In the genomic region with DNA sequence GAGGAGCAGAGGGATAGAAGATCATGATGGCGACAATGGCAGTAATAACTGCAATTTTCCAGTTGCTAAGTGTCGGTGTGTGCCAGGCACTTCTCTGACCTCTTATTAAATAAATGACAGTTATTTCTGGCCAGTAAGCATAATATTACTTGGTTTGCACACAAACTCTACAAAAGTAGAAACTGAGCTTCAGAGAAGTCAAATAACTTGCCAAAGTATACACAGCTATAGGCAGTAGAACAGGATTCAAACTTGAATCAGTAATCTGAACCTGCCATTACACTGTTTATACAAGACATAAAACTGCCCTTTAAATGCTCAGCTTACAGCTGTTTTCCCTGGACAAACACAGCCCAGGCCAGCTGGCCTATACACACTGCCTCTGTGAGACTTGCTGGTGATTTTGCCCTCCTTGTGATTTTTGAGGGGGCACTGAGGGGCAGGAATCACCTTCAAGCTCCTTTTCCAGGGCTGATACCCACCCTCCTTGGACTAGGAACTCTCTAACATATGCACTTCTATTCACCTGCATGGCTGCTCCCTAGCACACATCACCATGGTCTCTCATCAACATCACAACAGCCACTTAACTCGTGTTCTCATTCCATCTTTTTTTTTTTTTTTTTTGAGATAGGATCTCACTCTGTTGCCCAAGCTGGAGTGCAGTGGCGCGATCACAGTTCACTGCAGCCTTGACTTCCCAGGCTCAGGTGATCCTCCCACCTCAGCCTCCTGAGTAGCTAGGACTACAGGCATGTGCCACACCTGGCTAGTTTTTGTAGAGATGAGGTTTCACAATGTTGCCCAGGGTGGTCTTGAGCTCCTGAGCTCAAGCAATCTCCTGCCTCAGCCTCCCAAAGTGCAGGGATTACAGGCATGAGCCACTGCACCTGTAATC, we compare ENCODE assay signal across 1 cellular context.
TF ChIP-seq lines count a peak whose summit lies in the region.

No MANE protein-coding gene starts in this region.

TF ChIP-seq in HepG2, 621 proteins besides CTCF, POLR2A, EP300 and RAD21 (continued from another document and continues in another):
- TF ChIP-seq, protein P1, sequence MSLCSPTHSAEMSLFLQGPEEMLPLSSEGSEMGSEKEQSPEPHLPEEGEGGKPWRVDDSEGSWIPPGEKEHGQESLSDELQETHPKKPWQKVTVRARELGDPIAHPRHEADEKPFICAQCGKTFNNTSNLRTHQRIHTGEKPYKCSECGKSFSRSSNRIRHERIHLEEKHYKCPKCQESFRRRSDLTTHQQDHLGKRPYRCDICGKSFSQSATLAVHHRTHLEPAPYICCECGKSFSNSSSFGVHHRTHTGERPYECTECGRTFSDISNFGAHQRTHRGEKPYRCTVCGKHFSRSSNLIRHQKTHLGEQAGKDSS (CRISPR knock-in tag; IDR thresholded peaks at IDR 0.05; ENCODE audit: borderline replicate concordance, low read depth), result no peak
- no peak for TF ChIP-seq ZNF563 (CRISPR knock-in tag; IDR thresholded peaks at IDR 0.05)
- TF ChIP-seq TAF1 (CRISPR knock-in tag; IDR thresholded peaks at IDR 0.05), result no peak
- TF ChIP-seq NFE2 (CRISPR knock-in tag; IDR thresholded peaks at IDR 0.05), result no peak
- no peak for TF ChIP-seq PHB2 (IDR thresholded peaks at IDR 0.05; ENCODE audit: partially characterized antibody)
- no peak for TF ChIP-seq STAT5B (CRISPR knock-in tag; IDR thresholded peaks at IDR 0.05)
- TF ChIP-seq, protein P2, sequence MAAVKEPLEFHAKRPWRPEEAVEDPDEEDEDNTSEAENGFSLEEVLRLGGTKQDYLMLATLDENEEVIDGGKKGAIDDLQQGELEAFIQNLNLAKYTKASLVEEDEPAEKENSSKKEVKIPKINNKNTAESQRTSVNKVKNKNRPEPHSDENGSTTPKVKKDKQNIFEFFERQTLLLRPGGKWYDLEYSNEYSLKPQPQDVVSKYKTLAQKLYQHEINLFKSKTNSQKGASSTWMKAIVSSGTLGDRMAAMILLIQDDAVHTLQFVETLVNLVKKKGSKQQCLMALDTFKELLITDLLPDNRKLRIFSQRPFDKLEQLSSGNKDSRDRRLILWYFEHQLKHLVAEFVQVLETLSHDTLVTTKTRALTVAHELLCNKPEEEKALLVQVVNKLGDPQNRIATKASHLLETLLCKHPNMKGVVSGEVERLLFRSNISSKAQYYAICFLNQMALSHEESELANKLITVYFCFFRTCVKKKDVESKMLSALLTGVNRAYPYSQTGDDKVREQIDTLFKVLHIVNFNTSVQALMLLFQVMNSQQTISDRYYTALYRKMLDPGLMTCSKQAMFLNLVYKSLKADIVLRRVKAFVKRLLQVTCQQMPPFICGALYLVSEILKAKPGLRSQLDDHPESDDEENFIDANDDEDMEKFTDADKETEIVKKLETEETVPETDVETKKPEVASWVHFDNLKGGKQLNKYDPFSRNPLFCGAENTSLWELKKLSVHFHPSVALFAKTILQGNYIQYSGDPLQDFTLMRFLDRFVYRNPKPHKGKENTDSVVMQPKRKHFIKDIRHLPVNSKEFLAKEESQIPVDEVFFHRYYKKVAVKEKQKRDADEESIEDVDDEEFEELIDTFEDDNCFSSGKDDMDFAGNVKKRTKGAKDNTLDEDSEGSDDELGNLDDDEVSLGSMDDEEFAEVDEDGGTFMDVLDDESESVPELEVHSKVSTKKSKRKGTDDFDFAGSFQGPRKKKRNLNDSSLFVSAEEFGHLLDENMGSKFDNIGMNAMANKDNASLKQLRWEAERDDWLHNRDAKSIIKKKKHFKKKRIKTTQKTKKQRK (IDR thresholded peaks at IDR 0.05; ENCODE audit: low read length), result no peak
- TF ChIP-seq ZNF780A (CRISPR knock-in tag; IDR thresholded peaks at IDR 0.05), result no peak
- peak; percentile 39 for TF ChIP-seq TEAD3 (CRISPR knock-in tag; optimal IDR thresholded peaks at IDR 0.05; ENCODE audit: borderline replicate concordance)
- TF ChIP-seq ARNTL (CRISPR knock-in tag; IDR thresholded peaks at IDR 0.05), result no peak
- TF ChIP-seq, protein P3, sequence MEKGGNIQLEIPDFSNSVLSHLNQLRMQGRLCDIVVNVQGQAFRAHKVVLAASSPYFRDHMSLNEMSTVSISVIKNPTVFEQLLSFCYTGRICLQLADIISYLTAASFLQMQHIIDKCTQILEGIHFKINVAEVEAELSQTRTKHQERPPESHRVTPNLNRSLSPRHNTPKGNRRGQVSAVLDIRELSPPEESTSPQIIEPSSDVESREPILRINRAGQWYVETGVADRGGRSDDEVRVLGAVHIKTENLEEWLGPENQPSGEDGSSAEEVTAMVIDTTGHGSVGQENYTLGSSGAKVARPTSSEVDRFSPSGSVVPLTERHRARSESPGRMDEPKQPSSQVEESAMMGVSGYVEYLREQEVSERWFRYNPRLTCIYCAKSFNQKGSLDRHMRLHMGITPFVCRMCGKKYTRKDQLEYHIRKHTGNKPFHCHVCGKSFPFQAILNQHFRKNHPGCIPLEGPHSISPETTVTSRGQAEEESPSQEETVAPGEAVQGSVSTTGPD (CRISPR knock-in tag; IDR thresholded peaks at IDR 0.05), result no peak
- no peak for TF ChIP-seq ZNF224 (CRISPR knock-in tag; IDR thresholded peaks at IDR 0.05)
- peak; percentile 37; the same call in 1 of the 2 replicates for TF ChIP-seq ZNF12 (CRISPR knock-in tag; IDR thresholded peaks at IDR 0.05)
- no peak for TF ChIP-seq ZBTB3 (CRISPR knock-in tag; IDR thresholded peaks at IDR 0.05; ENCODE audit: borderline replicate concordance, low read depth)
- TF ChIP-seq TARDBP (CRISPR knock-in tag; IDR thresholded peaks at IDR 0.05), result peak; percentile 28; the same call in 1 of the 2 replicates
- TF ChIP-seq ZFP82 (CRISPR knock-in tag; IDR thresholded peaks at IDR 0.05; ENCODE audit: borderline replicate concordance), result 0 out of 2 replicates have a peak, but pooled peaks have one; percentile 45
- no peak for TF ChIP-seq ATF7 (IDR thresholded peaks at IDR 0.05)
- TF ChIP-seq ATF7 (CRISPR knock-in tag; IDR thresholded peaks at IDR 0.05), result no peak
- TF ChIP-seq MTA3 (CRISPR knock-in tag; IDR thresholded peaks at IDR 0.05), result no peak
- TF ChIP-seq TFDP2 (CRISPR knock-in tag; IDR thresholded peaks at IDR 0.05), result no peak
- TF ChIP-seq RBFOX2 (IDR thresholded peaks at IDR 0.05; ENCODE audit: low read depth, low read length), result no peak
- TF ChIP-seq SRSF9 (IDR thresholded peaks at IDR 0.05; ENCODE audit: borderline replicate concordance, insufficient read depth, low read depth, low read length, poor library complexity, severe bottlenecking), result no peak
- TF ChIP-seq ZNF367 (CRISPR knock-in tag; IDR thresholded peaks at IDR 0.05; ENCODE audit: borderline replicate concordance), result peak; percentile 99
- TF ChIP-seq ATM (IDR thresholded peaks at IDR 0.05; ENCODE audit: borderline replicate concordance), result no peak
- TF ChIP-seq ZNF17 (CRISPR knock-in tag; IDR thresholded peaks at IDR 0.05), result no peak
- no peak for TF ChIP-seq SETDB1 (CRISPR knock-in tag; IDR thresholded peaks at IDR 0.05; ENCODE audit: borderline replicate concordance)
- no peak for TF ChIP-seq ZNF740 (CRISPR knock-in tag; IDR thresholded peaks at IDR 0.05)
- TF ChIP-seq MIXL1 (CRISPR knock-in tag; IDR thresholded peaks at IDR 0.05), result peak; percentile 66
- TF ChIP-seq MEF2D (CRISPR knock-in tag; IDR thresholded peaks at IDR 0.05), result no peak
- no peak for TF ChIP-seq ZKSCAN5 (CRISPR knock-in tag; IDR thresholded peaks at IDR 0.05)
- no peak for TF ChIP-seq HOXA9 (CRISPR knock-in tag; IDR thresholded peaks at IDR 0.05; ENCODE audit: borderline replicate concordance)
- no peak for TF ChIP-seq EEA1 (CRISPR knock-in tag; IDR thresholded peaks at IDR 0.05; ENCODE audit: borderline replicate concordance)
- TF ChIP-seq CCDC6 (CRISPR knock-in tag; IDR thresholded peaks at IDR 0.05), result no peak
- TF ChIP-seq HNF4A (CRISPR knock-in tag; IDR thresholded peaks at IDR 0.05), result no peak
- no peak for TF ChIP-seq PAF1 (CRISPR knock-in tag; IDR thresholded peaks at IDR 0.05)
- TF ChIP-seq ZNF816 (CRISPR knock-in tag; IDR thresholded peaks at IDR 0.05; ENCODE audit: borderline replicate concordance), result peak; percentile 79; the same call in 1 of the 2 replicates
- no peak for TF ChIP-seq ZNF629 (CRISPR knock-in tag; conservative IDR thresholded peaks at IDR 0.05)
- TF ChIP-seq SIX4 (CRISPR knock-in tag; IDR thresholded peaks at IDR 0.05), result peak; percentile 84
- TF ChIP-seq HOXD1 (CRISPR knock-in tag; IDR thresholded peaks at IDR 0.05), result no peak
- TF ChIP-seq ZNF784 (CRISPR knock-in tag; IDR thresholded peaks at IDR 0.05; ENCODE audit: borderline replicate concordance), result peak; percentile 69; the same call in 1 of the 2 replicates
- 0 out of 2 replicates have a peak, but pooled peaks have one; percentile 38 for TF ChIP-seq ZNF292 (CRISPR knock-in tag; IDR thresholded peaks at IDR 0.05; ENCODE audit: borderline replicate concordance, low read depth)
- peak; percentile 20 for TF ChIP-seq IKZF4 (CRISPR knock-in tag; IDR thresholded peaks at IDR 0.05; ENCODE audit: borderline replicate concordance, low read depth, not compliant biosample characterization)
- no peak for TF ChIP-seq ZHX2 (IDR thresholded peaks at IDR 0.05; ENCODE audit: low read depth)
- no peak for TF ChIP-seq ZHX2 (CRISPR knock-in tag; IDR thresholded peaks at IDR 0.05; ENCODE audit: borderline replicate concordance)
- TF ChIP-seq CC2D1A (CRISPR knock-in tag; IDR thresholded peaks at IDR 0.05), result no peak
- no peak for TF ChIP-seq CENPX (CRISPR knock-in tag; IDR thresholded peaks at IDR 0.05)
- no peak for TF ChIP-seq KDM4B (CRISPR knock-in tag; IDR thresholded peaks at IDR 0.05)
- TF ChIP-seq ARHGAP35 (CRISPR knock-in tag; IDR thresholded peaks at IDR 0.05; ENCODE audit: borderline replicate concordance), result no peak
- TF ChIP-seq PHF5A (CRISPR knock-in tag; IDR thresholded peaks at IDR 0.05; ENCODE audit: low read depth, unreplicated experiment), result no peak
- no peak for TF ChIP-seq KDM1A (CRISPR knock-in tag; IDR thresholded peaks at IDR 0.05)
- TF ChIP-seq TCF7L2 (IDR thresholded peaks at IDR 0.05; ENCODE audit: low read depth, low read length), result no peak
- no peak; the same call in 1 of the 2 replicates for TF ChIP-seq POGZ (CRISPR knock-in tag; IDR thresholded peaks at IDR 0.05)
- TF ChIP-seq ZFP36L2 (CRISPR knock-in tag; IDR thresholded peaks at IDR 0.05), result no peak
- no peak for TF ChIP-seq ZNF577 (CRISPR knock-in tag; IDR thresholded peaks at IDR 0.05; ENCODE audit: borderline replicate concordance, low read depth)
- TF ChIP-seq, protein P4, sequence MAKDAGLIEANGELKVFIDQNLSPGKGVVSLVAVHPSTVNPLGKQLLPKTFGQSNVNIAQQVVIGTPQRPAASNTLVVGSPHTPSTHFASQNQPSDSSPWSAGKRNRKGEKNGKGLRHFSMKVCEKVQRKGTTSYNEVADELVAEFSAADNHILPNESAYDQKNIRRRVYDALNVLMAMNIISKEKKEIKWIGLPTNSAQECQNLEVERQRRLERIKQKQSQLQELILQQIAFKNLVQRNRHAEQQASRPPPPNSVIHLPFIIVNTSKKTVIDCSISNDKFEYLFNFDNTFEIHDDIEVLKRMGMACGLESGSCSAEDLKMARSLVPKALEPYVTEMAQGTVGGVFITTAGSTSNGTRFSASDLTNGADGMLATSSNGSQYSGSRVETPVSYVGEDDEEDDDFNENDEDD (CRISPR knock-in tag; IDR thresholded peaks at IDR 0.05; ENCODE audit: borderline replicate concordance), result no peak
- no peak for TF ChIP-seq ZNF382 (CRISPR knock-in tag; IDR thresholded peaks at IDR 0.05; ENCODE audit: borderline replicate concordance)
